9 cellular contexts compared by ENCODE assay signal in genomic region chr6:2839982-2840793, GRCh38. TPM values are rescaled to one million over a fixed set of nuclear protein-coding genes. Genes with fewer than 3 reads are reported as not detected.
DNase-seq lines count a peak whose midpoint lies in the region; ATAC-seq and TF ChIP-seq lines count a peak whose summit lies in the region.
"Had no signal": no experiment of that assay in that cellular context is flagged by ENCODE, and none has a peak within 500 bp of the region (broad histone marks: within the 10 kb centered on the region; RNA-seq: fewer than 3 reads in every experiment).

No MANE protein-coding gene starts in this region.

- no peaks in the 10 kb centered on the region for H3K27me3 Mint-ChIP-seq in activated naive CD4-positive, alpha-beta T cell treated with anti-CD3 and anti-CD28 coated beads, Interleukin-2, amount 50 U/mL, for 24 hours

- peak overlapping the region; percentile 11 for H3K18ac ChIP-seq in mesendoderm (ENCODE audit: low read length)

- no peak overlapping the region for H3K27ac ChIP-seq in mesendoderm (ENCODE audit: low read depth, low read length)
- H3K27ac ChIP-seq in urinary bladder (ENCODE audit: low read depth) = peak overlapping the region; percentile 51

- H4K8ac ChIP-seq in mesendoderm (ENCODE audit: low read depth, low read length) = no peak overlapping the region

- peak overlapping the region; percentile 86 for H3K9ac ChIP-seq in mesendoderm (ENCODE audit: low read length)

- H2BK15ac ChIP-seq in mesendoderm (replicated peaks; ENCODE audit: low read depth) = no peak overlapping the region

- no CpG with 5 or more reads among the region's 12 CpGs for WGBS in mesendoderm (ENCODE audit: extremely low coverage, insufficient coverage, low lambda C conversion rate)
- WGBS in urinary bladder = 73% methylated on average over 12 of the region's 12 CpGs

- no peak overlapping the region for H3K4me2 ChIP-seq in mesendoderm (ENCODE audit: low read length)

- peaks cover 62% of the 10 kb centered on the region for H3K4me1 Mint-ChIP-seq in activated naive CD4-positive, alpha-beta T cell treated with anti-CD3 and anti-CD28 coated beads, Interleukin-2, amount 50 U/mL, for 24 hours

- no peaks in the 10 kb centered on the region for H3K9me3 Mint-ChIP-seq in activated naive CD4-positive, alpha-beta T cell treated with anti-CD3 and anti-CD28 coated beads, Interleukin-2, amount 50 U/mL, for 24 hours

- no peak overlapping the region for H3K4ac ChIP-seq in mesendoderm (ENCODE audit: low read depth, low read length)

- H3K79me1 ChIP-seq in mesendoderm (ENCODE audit: low read length) = peaks cover 3% of the 10 kb centered on the region

- H3K4me3 Mint-ChIP-seq in activated naive CD4-positive, alpha-beta T cell treated with anti-CD3 and anti-CD28 coated beads, Interleukin-2, amount 50 U/mL, for 24 hours = peak overlapping the region; percentile 88

- H3K36me3 Mint-ChIP-seq in activated naive CD4-positive, alpha-beta T cell treated with anti-CD3 and anti-CD28 coated beads, Interleukin-2, amount 50 U/mL, for 24 hours = peaks cover 8% of the 10 kb centered on the region

- H3K4me1 ChIP-seq in mesendoderm (ENCODE audit: control insufficient read depth, low read depth, low read length) (no peaks in the 10 kb centered on the region), urinary bladder (ENCODE audit: insufficient read depth) (no peaks in the 10 kb centered on the region)

- peaks cover 1% of the 10 kb centered on the region for H3K36me3 ChIP-seq in mesendoderm (ENCODE audit: control insufficient read depth, insufficient read depth, low read length)
- no peaks in the 10 kb centered on the region for H3K36me3 ChIP-seq in urinary bladder (ENCODE audit: insufficient read depth)

- TF ChIP-seq CTCF in cardiac fibroblast (IDR thresholded peaks at IDR 0.05; ENCODE audit: low read depth, low read length) = no peak

- H3K56ac ChIP-seq in mesendoderm (ENCODE audit: low read length) = peak overlapping the region; percentile 65

- no peaks in the 10 kb centered on the region for H3K79me2 ChIP-seq in mesendoderm (ENCODE audit: control insufficient read depth, insufficient read depth, low read length)

- H3K4me3 ChIP-seq in cardiac fibroblast (replicated peaks in 1 of 2; ENCODE audit: low read depth in 2 of 2, low read length in 2 of 2) (peak overlapping the region; percentile 42 to 54), mesendoderm (ENCODE audit: low read length) (no peak overlapping the region), urinary bladder (ENCODE audit: low read depth, low read length) (peak overlapping the region; percentile 59)

- no peak for DNase-seq in activated naive CD4-positive, alpha-beta T cell treated with Interleukin-2 at 50 U/mL for 16 hours
- no peak for DNase-seq in cardiac fibroblast (ENCODE audit: low read depth in 2 of 2)
- DNase-seq in mesendoderm = no peak
- no peak for DNase-seq in NCI-H2196 (lab: John Stamatoyannopoulos, UW; ENCODE audit: unreplicated experiment)
- no peak for DNase-seq in UCSD-AML1 (lab: John Stamatoyannopoulos, UW; ENCODE audit: unreplicated experiment)
- DNase-seq: EL had no signal

- no peak overlapping the region for H2BK5ac ChIP-seq in mesendoderm (ENCODE audit: low read length)

- no peak overlapping the region for H3K23ac ChIP-seq in mesendoderm (ENCODE audit: low read length)

- no peak overlapping the region for H2AK5ac ChIP-seq in mesendoderm (ENCODE audit: low read length)

- no peak overlapping the region for H4K5ac ChIP-seq in mesendoderm (ENCODE audit: low read length)

- no peak for ATAC-seq in HG02970 (IDR thresholded peaks at IDR 0.05; ENCODE audit: low FRiP score, unreplicated experiment)

- H3K27ac Mint-ChIP-seq in activated naive CD4-positive, alpha-beta T cell treated with anti-CD3 and anti-CD28 coated beads, Interleukin-2, amount 50 U/mL, for 24 hours = peak overlapping the region; percentile 82

- H2BK120ac ChIP-seq in mesendoderm (ENCODE audit: low read depth, low read length) = no peak overlapping the region

- H3K27me3 ChIP-seq in mesendoderm (ENCODE audit: insufficient read depth, low read length, poor library complexity) = no peaks in the 10 kb centered on the region

RNA-seq across cellular contexts. Expression of gene SERPINB1, which starts 1.5 kb away (rescaled TPM):
- 13.7 TPM for polyA plus RNA-seq in mesendoderm (2013, experiment 1 of 2)
- polyA plus RNA-seq in mesendoderm (2013, experiment 2 of 2) = 12.7 TPM
- total RNA-seq in urinary bladder = 15.9 TPM
- 29.3 TPM for polyA plus RNA-seq in urinary bladder
